8 cellular contexts compared by ENCODE assay signal in the genomic region with DNA sequence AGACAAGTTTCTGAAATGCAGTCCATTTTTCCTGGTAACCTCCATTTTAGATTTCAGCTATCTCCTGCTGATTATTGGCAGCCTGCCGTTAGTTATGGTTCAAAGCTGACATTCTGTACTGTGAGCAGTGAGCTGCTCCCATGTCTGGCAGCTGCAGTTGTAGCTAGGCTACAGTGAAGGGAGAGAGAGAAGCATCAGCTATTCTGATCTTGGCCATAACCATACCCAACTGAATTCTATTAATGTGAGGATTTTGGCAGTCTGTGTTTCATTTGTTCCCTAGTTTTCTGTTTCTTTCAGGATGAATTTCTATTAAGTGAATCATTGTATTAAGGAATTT. TPM values are rescaled to one million over a fixed set of nuclear protein-coding genes. Genes with fewer than 3 reads are reported as not detected.
DNase-seq lines count a peak whose midpoint lies in the region; ATAC-seq and TF ChIP-seq lines count a peak whose summit lies in the region.

No MANE protein-coding gene starts in this region.

- no peaks in the 10 kb centered on the region for H3K9me3 ChIP-seq in MG63
- peaks cover 0 to 2% (median 0%) of the 10 kb centered on the region in 3 donors for H3K9me3 ChIP-seq in body of pancreas
- no peaks in the 10 kb centered on the region for H3K9me3 ChIP-seq in suprapubic skin

- in situ Hi-C loops in GM13977 (cut with MboI; ENCODE audit: low pct_unique_long_range_greater_than_20kb, low sequenced_read_pairs, unreplicated experiment), result no loop called here

- H3K4me3 ChIP-seq in MG63, result no peak overlapping the region
- no peak overlapping the region for H3K4me3 ChIP-seq in body of pancreas
- H3K4me3 ChIP-seq in suprapubic skin, result no peak overlapping the region

- TF ChIP-seq CTCF in body of pancreas (IDR thresholded peaks at IDR 0.05), result no peak
- no peak for TF ChIP-seq CTCF in suprapubic skin (IDR thresholded peaks at IDR 0.05)
- no peak for TF ChIP-seq CTCF in GM13977 (IDR thresholded peaks at IDR 0.05; ENCODE audit: extremely low read depth, insufficient read depth, missing control alignments)

- peak; percentile 49 for ATAC-seq in body of pancreas
- ATAC-seq in HG02840 (IDR thresholded peaks at IDR 0.05; ENCODE audit: low FRiP score, unreplicated experiment), result no peak
- no peak for ATAC-seq in GM19023 (IDR thresholded peaks at IDR 0.05; ENCODE audit: unreplicated experiment)

- H3K36me3 ChIP-seq in MG63 (peaks cover 8% of the 10 kb centered on the region), body of pancreas (replicated peaks in 1 of 2; ENCODE audit: insufficient read depth in 1 of 2, low read depth in 2 of 2) (no peaks in the 10 kb centered on the region), suprapubic skin (no peaks in the 10 kb centered on the region)

- TF ChIP-seq POLR2A in body of pancreas (IDR thresholded peaks at IDR 0.05), result no peak
- TF ChIP-seq POLR2A in suprapubic skin (IDR thresholded peaks at IDR 0.05), result no peak

- intact Hi-C loops in body of pancreas (cut with DNase I), result loop anchor here (10.0 kb wide), 1 partner anchor 49 kb away; no protein-coding TSS in a partner anchor

- DNase-seq in MG63 (peak; percentile 44), body of pancreas (peak; percentile 28 to 60 (median 52)), kidney glomerular epithelial cell (lab: John Stamatoyannopoulos, UW) (peak; percentile 75), suprapubic skin (ENCODE audit: low spot score in 2 of 2) (no peak), GM13977 (ENCODE audit: low spot score) (no peak)
- DNase-seq in stimulated activated CD4-positive, alpha-beta T cell treated with anti-CD3 and anti-CD28 coated beads, Interleukin-12 subunit alpha, Interleukin-12 subunit beta, amount 100 ng/mL, for 4 hours, result no peak

- TF ChIP-seq EP300 in suprapubic skin (IDR thresholded peaks at IDR 0.05), result no peak

- H3K27me3 ChIP-seq in MG63 (no peaks in the 10 kb centered on the region), body of pancreas (no peaks in the 10 kb centered on the region), suprapubic skin (no peaks in the 10 kb centered on the region)

- peaks cover 34% of the 10 kb centered on the region for H3K4me1 ChIP-seq in body of pancreas
- H3K4me1 ChIP-seq in suprapubic skin, result peaks cover 46% of the 10 kb centered on the region

- WGBS in body of pancreas, 2 donors, result 6 to 30% methylated on average over 1 of the region's 1 CpG
- 30% methylated on average over 1 of the region's 1 CpG for WGBS in suprapubic skin

- H3K27ac ChIP-seq in body of pancreas, result peak overlapping the region in 3 of 4 donors; percentile 32 to 78 (median 38)
- peak overlapping the region; percentile 66 for H3K27ac ChIP-seq in suprapubic skin

RNA-seq across cellular contexts. Expression of a gene that starts 33.4 kb away (rescaled TPM):
- total RNA-seq in MG63 (2014; rRNA removed; shearing (Covaris generic); ENCODE audit: low replicate concordance), result 4.6 and 10.3 TPM in 2 replicates
- total RNA-seq in body of pancreas (10 to 100 TPM; 15.3 to 16.5 TPM), suprapubic skin (10 to 100 TPM; 13.9 to 29.0 (median 25.1) TPM)

Comparison
In these comparisons a context has a peak if more than half of its experiments do, and no peak if none do; other contexts are left out.
1. DNase-seq: peak in MG63 (single experiment), body of pancreas (4 of 4) and kidney glomerular epithelial cell (single experiment); none in suprapubic skin (0 of 2), GM13977 (single experiment) and stimulated activated CD4-positive, alpha-beta T cell treated with anti-CD3 and anti-CD28 coated beads, Interleukin-12 subunit alpha, Interleukin-12 subunit beta, amount 100 ng/mL, for 4 hours (single experiment).